Comparison of ENCODE assay signal across 23 cellular contexts in the genomic region with DNA sequence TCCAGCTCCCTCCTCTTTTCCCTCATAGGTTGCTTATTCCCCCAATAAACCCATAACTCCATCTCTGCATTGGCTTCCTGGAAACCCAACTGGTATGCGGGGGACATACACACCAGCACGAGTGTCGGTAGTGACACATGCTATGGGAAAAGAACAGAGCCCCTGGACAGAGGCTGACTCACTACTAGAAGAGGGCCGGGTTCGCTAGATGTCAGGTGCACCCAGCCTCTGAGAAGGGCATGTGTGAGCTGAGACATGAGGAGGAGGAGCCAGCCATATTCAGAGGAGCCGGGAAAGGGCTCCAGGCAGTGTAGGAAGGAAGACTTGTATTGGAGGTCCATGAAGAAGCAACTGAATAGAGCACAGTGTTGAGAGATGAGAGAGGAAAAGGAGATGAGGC.
DNase-seq lines count a peak whose midpoint lies in the region; ATAC-seq, FAIRE-seq and TF ChIP-seq lines count a peak whose summit lies in the region.
"Had no signal": no experiment of that assay in that cellular context is flagged by ENCODE, and none has a peak within 500 bp of the region (broad histone marks: within the 10 kb centered on the region; RNA-seq: fewer than 3 reads in every experiment).

No MANE protein-coding gene starts in this region.

- no peak overlapping the region for H3K23ac ChIP-seq in mesendoderm (ENCODE audit: low read length)

- H2BK120ac ChIP-seq in mesendoderm (ENCODE audit: low read depth, low read length): no peak overlapping the region

- no peak overlapping the region for H4K8ac ChIP-seq in mesendoderm (ENCODE audit: low read depth, low read length)

- H3K4me3 ChIP-seq in PC-9 (no peak overlapping the region), mesendoderm (ENCODE audit: low read length) (no peak overlapping the region)
- H3K4me3 ChIP-seq: ascending aorta, left ventricle myocardium inferior, mucosa of descending colon, neural progenitor cell, skin epidermis, tibial nerve had no signal

- no peak overlapping the region for H2AK5ac ChIP-seq in mesendoderm (ENCODE audit: low read length)

- POLR2A ChIA-PET in PC-9 (lab: Charles Lee; ENCODE audit: unreplicated experiment): no interaction called here

- no peak overlapping the region for H3K4ac ChIP-seq in mesendoderm (ENCODE audit: low read depth, low read length)

- no TSS peak for BruUV-seq in PC-9 (replicated peaks; lab: Mats Ljungman, UMichigan)

- H3K9ac ChIP-seq in mesendoderm (ENCODE audit: low read length): no peak overlapping the region
- H3K9ac ChIP-seq: neural progenitor cell had no signal

- no peak overlapping the region for H2BK5ac ChIP-seq in mesendoderm (ENCODE audit: low read length)

- H3K27me3 ChIP-seq in PC-9 (ENCODE audit: insufficient read depth, low read depth): no peaks in the 10 kb centered on the region
- H3K27me3 ChIP-seq in mesendoderm (ENCODE audit: insufficient read depth, low read length, poor library complexity): no peaks in the 10 kb centered on the region
- H3K27me3 ChIP-seq: ascending aorta, neural progenitor cell, tibial nerve had no signal

- H3K79me1 ChIP-seq in mesendoderm (ENCODE audit: low read length): no peaks in the 10 kb centered on the region

- intact Hi-C loops in PC-9 (cut with micrococcal nuclease; ENCODE audit: unreplicated experiment): loop anchor here (1.0 kb wide), 1 partner anchor 236 kb away; no protein-coding TSS in a partner anchor

- CTCF ChIA-PET in PC-9 (lab: Charles Lee): no interaction called here

- H3K56ac ChIP-seq in mesendoderm (ENCODE audit: low read length): no peak overlapping the region

- H3F3A ChIP-seq in PC-9 (ENCODE audit: insufficient read depth, low read depth): peaks cover 33% of the 10 kb centered on the region

- H4K5ac ChIP-seq in mesendoderm (ENCODE audit: low read length): no peak overlapping the region

- H2BK15ac ChIP-seq in mesendoderm (replicated peaks; ENCODE audit: low read depth): no peak overlapping the region

- no peaks in the 10 kb centered on the region for H3K79me2 ChIP-seq in PC-9 (ENCODE audit: low read depth)
- H3K79me2 ChIP-seq in mesendoderm (ENCODE audit: control insufficient read depth, insufficient read depth, low read length): no peaks in the 10 kb centered on the region

- no peaks in the 10 kb centered on the region for H4K20me1 ChIP-seq in PC-9 (ENCODE audit: insufficient read depth)

- TF ChIP-seq CTCF in PC-9 (conservative IDR thresholded peaks at IDR 0.05): no peak

- TF ChIP-seq POLR2A in H54 (IDR thresholded peaks at IDR 0.05; ENCODE audit: low read depth, low read length): no peak

- DNase-seq in H54 (ENCODE audit: insufficient read length, low spot score): peak; percentile 93
- DNase-seq in PC-9: peak in 1 of 2 experiments; percentile 31
- peak in 1 of 61 donors; percentile 29 for DNase-seq in caudate nucleus (lab: John Stamatoyannopoulos, UW)
- DNase-seq in renal cortical epithelial cell (ENCODE audit: low read depth): peak; percentile 41
- no peak for DNase-seq in mesendoderm
- DNase-seq in NCI-H82 (lab: John Stamatoyannopoulos, UW): no peak
- no peak for DNase-seq in stimulated activated CD4-positive, alpha-beta T cell treated with anti-CD3 and anti-CD28 coated beads, Interleukin-15, amount 100 ng/mL, for 24 hours
- DNase-seq: activated CD4-positive, alpha-beta T cell treated with anti-CD3 and anti-CD28 coated beads for 36 hours; activated T-cell treated with anti-CD3 and anti-CD28 coated beads, Interleukin-2, amount 50 U/mL, for 48 hours; Caco-2; effector memory CD8-positive, alpha-beta T cell; left ventricle myocardium inferior; mucosa of descending colon; NCI-H1105 treated with DMSO at 0.1 percent for 48 hours; NCI-H510A; NK-92 treated with Interleukin-12 subunit alpha and Interleukin-12 subunit beta, amount 100 ng/mL, for 24 hours; RPMI8226 had no signal

- peak overlapping the region; percentile 35 for H3K4me2 ChIP-seq in PC-9
- no peak overlapping the region for H3K4me2 ChIP-seq in mesendoderm (ENCODE audit: low read length)
- H3K4me2 ChIP-seq: neural progenitor cell had no signal

- peak overlapping the region; percentile 41 for H3K27ac ChIP-seq in PC-9
- peak overlapping the region; percentile 93 for H3K27ac ChIP-seq in caudate nucleus (ENCODE audit: low read depth, low read length)
- H3K27ac ChIP-seq in mesendoderm (ENCODE audit: low read depth, low read length): no peak overlapping the region
- H3K27ac ChIP-seq: ascending aorta, left ventricle myocardium inferior, neural progenitor cell, tibial nerve had no signal

- WGBS in mesendoderm (ENCODE audit: extremely low coverage, insufficient coverage, low lambda C conversion rate): no CpG with 5 or more reads among the region's 6 CpGs

- H3K18ac ChIP-seq in mesendoderm (ENCODE audit: low read length): no peak overlapping the region

- H2AFZ ChIP-seq in PC-9: no peak overlapping the region
- H2AFZ ChIP-seq: neural progenitor cell had no signal

- no peak for FAIRE-seq in H54 (lab: Jason Lieb, UNC)
- FAIRE-seq: TTC549 had no signal

- H3K9me3 ChIP-seq in PC-9 (ENCODE audit: insufficient read depth, low read depth): no peaks in the 10 kb centered on the region; the same call in 1 of the 2 replicates
- H3K9me3 ChIP-seq: ascending aorta, Caco-2, left ventricle myocardium inferior, mucosa of descending colon, tibial nerve had no signal

- no peaks in the 10 kb centered on the region for H3K36me3 ChIP-seq in PC-9 (ENCODE audit: low read depth)
- no peaks in the 10 kb centered on the region for H3K36me3 ChIP-seq in mesendoderm (ENCODE audit: control insufficient read depth, insufficient read depth, low read length)
- H3K36me3 ChIP-seq: ascending aorta, left ventricle myocardium inferior, neural progenitor cell, tibial nerve had no signal

- no peaks in the 10 kb centered on the region for H3K9me2 ChIP-seq in PC-9 (ENCODE audit: insufficient read depth)

- no peak for ATAC-seq in HG03442 (IDR thresholded peaks at IDR 0.05; ENCODE audit: unreplicated experiment)
- ATAC-seq: activated CD4-positive, alpha-beta T cell treated with anti-CD3 and anti-CD28 coated beads for 36 hours; effector memory CD8-positive, alpha-beta T cell; mucosa of descending colon had no signal

- peaks cover 48% of the 10 kb centered on the region for H3K4me1 ChIP-seq in PC-9 (replicated peaks; ENCODE audit: insufficient read depth)
- no peaks in the 10 kb centered on the region for H3K4me1 ChIP-seq in mesendoderm (ENCODE audit: control insufficient read depth, low read depth, low read length)
- H3K4me1 ChIP-seq: ascending aorta, left ventricle myocardium inferior, neural progenitor cell had no signal

Comparison
In these comparisons a context has a peak if more than half of its experiments do, and no peak if none do; other contexts are left out.
1. DNase-seq: peak in H54 (single experiment) and renal cortical epithelial cell (single experiment); none in mesendoderm (single experiment), NCI-H82 (single experiment) and stimulated activated CD4-positive, alpha-beta T cell treated with anti-CD3 and anti-CD28 coated beads, Interleukin-15, amount 100 ng/mL, for 24 hours (single experiment).